Comparison of ENCODE assay signal across 9 cellular contexts in the genomic region with DNA sequence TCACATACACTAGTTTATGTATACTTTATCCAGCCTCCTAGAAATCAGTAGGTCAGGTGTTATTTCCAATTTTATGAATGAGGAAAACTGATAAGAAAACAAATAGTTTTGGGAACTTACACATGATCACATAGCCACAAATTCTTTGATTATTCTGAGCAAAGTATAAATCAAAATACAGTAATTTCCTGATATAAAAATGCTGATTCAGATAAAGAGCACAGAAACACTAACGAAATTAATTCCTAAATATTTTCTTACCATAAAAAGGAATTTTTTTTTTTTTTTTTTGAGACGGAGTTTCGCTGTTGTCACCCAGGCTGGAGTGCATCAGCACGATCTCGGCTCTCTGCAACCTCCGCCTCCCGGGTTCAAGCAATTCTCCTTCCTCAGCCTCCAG.
"Had no signal": no experiment of that assay in that cellular context is flagged by ENCODE, and none has a peak within 500 bp of the region (broad histone marks: within the 10 kb centered on the region; RNA-seq: fewer than 3 reads in every experiment).

No MANE protein-coding gene starts in this region.

- H3K9ac ChIP-seq: KMS-11 had no signal

- DNase-seq: H9, HCEC 1CT, Karpas-422, KBM-7 had no signal

- H3K9me3 Mint-ChIP-seq: GM23338, H9 had no signal

- H3K27ac Mint-ChIP-seq: GM23338, H9 had no signal

- H3K4me3 ChIP-seq: GM23338 had no signal

- H3K4me2 ChIP-seq: GM23338, KMS-11 had no signal

- H2AFZ ChIP-seq: GM23338 had no signal

- ATAC-seq: GM23338 had no signal

- H3K4me1 Mint-ChIP-seq: GM23338 had no signal

- H3K27ac ChIP-seq: KMS-11 had no signal

- FAIRE-seq: H1, H54, HTR-8/SVneo had no signal

- H3K4me3 Mint-ChIP-seq: GM23338, H9 had no signal
